ENCODE assay signal across 11 cellular contexts in the genomic region with DNA sequence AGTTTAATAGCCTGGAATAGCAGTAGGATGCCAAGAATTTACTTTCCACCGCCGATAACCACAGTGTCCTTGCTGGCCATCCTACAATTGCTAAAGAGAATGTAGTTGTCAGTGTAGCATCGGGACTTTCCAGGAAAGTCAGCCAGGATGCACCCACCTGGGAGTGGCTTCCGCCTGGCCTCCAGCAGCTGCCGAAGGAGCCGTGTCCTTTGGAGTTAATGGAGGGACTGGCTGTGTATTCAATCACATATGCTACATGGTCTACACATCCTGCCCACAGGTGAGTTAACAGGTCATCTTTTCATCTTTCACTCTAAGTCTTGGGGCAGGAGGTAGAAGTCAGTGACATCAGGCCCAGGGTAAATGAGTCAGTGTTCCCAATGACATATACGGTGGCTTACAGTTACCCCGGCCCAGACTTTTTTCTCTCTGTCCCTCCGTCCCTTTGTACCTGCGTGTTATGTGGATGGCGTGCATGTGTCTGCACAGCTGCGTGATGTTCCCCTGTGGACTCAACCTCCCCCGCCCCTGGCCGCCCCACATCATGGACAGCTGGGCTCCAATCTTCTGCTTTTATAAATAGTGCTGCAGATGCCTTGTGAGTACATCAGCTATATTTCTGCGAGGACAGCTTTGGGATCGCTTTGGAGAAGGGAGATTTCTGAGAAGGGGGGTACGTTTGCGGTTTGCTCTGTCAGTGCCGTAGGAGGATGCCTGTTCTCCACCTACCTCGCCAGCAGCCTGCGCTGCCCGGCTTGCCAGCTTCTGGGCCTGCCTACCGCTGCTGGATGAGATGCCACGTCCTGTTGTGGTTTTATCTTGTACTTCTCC.
DNase-seq lines count a peak whose midpoint lies in the region; ATAC-seq lines count a peak whose summit lies in the region.
"Had no signal": no experiment of that assay in that cellular context is flagged by ENCODE, and none has a peak within 500 bp of the region (broad histone marks: within the 10 kb centered on the region; RNA-seq: fewer than 3 reads in every experiment).

No MANE protein-coding gene starts in this region.

- DNase-seq in A172 (ENCODE audit: low spot score) (peak; percentile 87), NCI-H69 (lab: John Stamatoyannopoulos, UW) (peak; percentile 28), myocyte (ENCODE audit: low read depth) (peak; percentile 34), dedifferentiated amniotic fluid mesenchymal stem cell (ENCODE audit: extremely low spot score) (no peak), COLO829 (ENCODE audit: low spot score) (no peak), NCI-H345 (lab: John Stamatoyannopoulos, UW) (no peak), NCI-H146 (lab: John Stamatoyannopoulos, UW) (no peak)
- no peak for DNase-seq in activated naive CD8-positive, alpha-beta T cell treated with anti-CD3 and anti-CD28 coated beads, Interleukin-2, amount 10 ng/mL, durations not matched to agents 7 days and 5 days
- DNase-seq: activated CD8-positive, alpha-beta memory T cell treated with anti-CD3 and anti-CD28 coated beads, Interleukin-2, amount 10 ng/mL, durations not matched to agents 7 days and 5 days; NCI-H748 treated with DMSO at 0.1 percent for 48 hours had no signal

- H3K27ac Mint-ChIP-seq in activated naive CD8-positive, alpha-beta T cell treated with anti-CD3 and anti-CD28 coated beads, Interleukin-2, amount 10 ng/mL, durations not matched to agents 7 days and 5 days, result no peak overlapping the region

- no peaks in the 10 kb centered on the region for H3K27me3 Mint-ChIP-seq in activated naive CD8-positive, alpha-beta T cell treated with anti-CD3 and anti-CD28 coated beads, Interleukin-2, amount 10 ng/mL, durations not matched to agents 7 days and 5 days
- H3K27me3 Mint-ChIP-seq: activated CD8-positive, alpha-beta memory T cell treated with anti-CD3 and anti-CD28 coated beads, Interleukin-2, amount 10 ng/mL, durations not matched to agents 7 days and 5 days had no signal

- H3K4me3 Mint-ChIP-seq in activated naive CD8-positive, alpha-beta T cell treated with anti-CD3 and anti-CD28 coated beads, Interleukin-2, amount 10 ng/mL, durations not matched to agents 7 days and 5 days, result no peak overlapping the region
- H3K4me3 Mint-ChIP-seq: activated CD8-positive, alpha-beta memory T cell treated with anti-CD3 and anti-CD28 coated beads, Interleukin-2, amount 10 ng/mL, durations not matched to agents 7 days and 5 days had no signal

- POLR2A ChIA-PET in activated naive CD8-positive, alpha-beta T cell treated with anti-CD3 and anti-CD28 coated beads, Interleukin-2, amount 10 ng/mL, durations not matched to agents 7 days and 5 days (lab: Charles Lee), result no interaction called here

- no peaks in the 10 kb centered on the region for H3K36me3 Mint-ChIP-seq in activated naive CD8-positive, alpha-beta T cell treated with anti-CD3 and anti-CD28 coated beads, Interleukin-2, amount 10 ng/mL, durations not matched to agents 7 days and 5 days
- H3K36me3 Mint-ChIP-seq: activated CD8-positive, alpha-beta memory T cell treated with anti-CD3 and anti-CD28 coated beads, Interleukin-2, amount 10 ng/mL, durations not matched to agents 7 days and 5 days had no signal

- H3K4me1 Mint-ChIP-seq in activated naive CD8-positive, alpha-beta T cell treated with anti-CD3 and anti-CD28 coated beads, Interleukin-2, amount 10 ng/mL, durations not matched to agents 7 days and 5 days, result peaks cover 10% of the 10 kb centered on the region

- H3K9me3 Mint-ChIP-seq in activated naive CD8-positive, alpha-beta T cell treated with anti-CD3 and anti-CD28 coated beads, Interleukin-2, amount 10 ng/mL, durations not matched to agents 7 days and 5 days, result no peaks in the 10 kb centered on the region

- peak; percentile 79 for ATAC-seq in activated naive CD8-positive, alpha-beta T cell treated with anti-CD3 and anti-CD28 coated beads, Interleukin-2, amount 10 ng/mL, durations not matched to agents 7 days and 5 days (ENCODE audit: low read depth)
- ATAC-seq: activated CD8-positive, alpha-beta memory T cell treated with anti-CD3 and anti-CD28 coated beads, Interleukin-2, amount 10 ng/mL, durations not matched to agents 7 days and 5 days; SK-N-SH treated with all-trans-retinoic acid at 6 μM for 48 hours had no signal

Comparison
In these comparisons a context has a peak if more than half of its experiments do, and no peak if none do; other contexts are left out.
1. DNase-seq: peak in A172 (single experiment), NCI-H69 (single experiment) and myocyte (single experiment); none in activated naive CD8-positive, alpha-beta T cell treated with anti-CD3 and anti-CD28 coated beads, Interleukin-2, amount 10 ng/mL, durations not matched to agents 7 days and 5 days (single experiment), dedifferentiated amniotic fluid mesenchymal stem cell (single experiment), COLO829 (single experiment), NCI-H345 (single experiment) and NCI-H146 (single experiment).